In the genomic region with DNA sequence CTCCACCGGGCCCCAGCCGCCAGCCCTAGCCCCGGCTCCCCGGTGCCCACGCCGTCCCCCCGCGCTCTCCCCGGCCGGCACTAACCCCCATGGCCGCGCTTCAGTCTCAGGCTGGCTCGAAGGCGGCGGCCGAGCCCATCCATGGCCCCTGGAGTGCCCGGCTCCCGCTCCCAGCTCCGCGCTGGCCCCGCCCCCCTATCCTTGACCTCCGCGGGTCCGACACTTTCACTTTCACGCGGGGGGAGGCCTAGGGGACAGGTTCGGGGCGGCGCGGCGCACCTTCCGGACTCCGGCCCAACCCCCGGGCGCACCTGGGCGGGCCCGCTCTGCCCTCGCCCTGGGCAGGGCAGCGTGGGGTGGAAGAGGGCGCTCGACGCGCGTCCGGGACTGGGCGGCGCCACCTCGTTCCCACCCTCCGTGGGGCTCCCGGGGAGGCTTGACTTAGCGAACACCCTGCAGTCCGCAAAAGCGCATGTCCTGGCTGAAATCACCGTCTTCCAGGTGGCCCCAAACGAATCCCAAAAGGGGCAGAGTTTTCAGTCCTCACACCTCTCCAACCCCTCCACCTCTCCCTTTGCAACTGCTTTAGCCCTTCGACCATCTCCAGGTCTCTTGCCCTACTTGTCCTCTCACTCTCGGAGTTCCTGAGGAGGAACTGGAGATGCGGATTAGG, we compare ENCODE assay signal across 8 cellular contexts. TPM values are rescaled to one million over a fixed set of nuclear protein-coding genes. Genes with fewer than 3 reads are reported as not detected.
DNase-seq lines count a peak whose midpoint lies in the region; ATAC-seq, FAIRE-seq and TF ChIP-seq lines count a peak whose summit lies in the region.

No MANE protein-coding gene starts in this region.

- no peak overlapping the region; the same call in 1 of the 2 replicates for H4K91ac ChIP-seq in IMR-90 (ENCODE audit: insufficient read depth, low read depth, low read length)

- H3K9me3 ChIP-seq in IMR-90 (ENCODE audit: control insufficient read depth, insufficient read depth, low read length), result no peaks in the 10 kb centered on the region

- H3K56ac ChIP-seq in IMR-90 (ENCODE audit: extremely low read depth, insufficient read depth, low read length), result no peak overlapping the region

- peak overlapping the region; percentile 90 for H2AFZ ChIP-seq in IMR-90 (replicated peaks; ENCODE audit: low read length, poor library complexity)

- H3K9me1 ChIP-seq in IMR-90 (ENCODE audit: insufficient read depth, low read length), result peaks cover 2% of the 10 kb centered on the region; the same call in 1 of the 2 replicates

- peak overlapping the region; percentile 44; the same call in 1 of the 2 replicates for H2BK120ac ChIP-seq in IMR-90 (ENCODE audit: low read depth, low read length)

- H2BK5ac ChIP-seq in IMR-90 (ENCODE audit: low read depth, low read length, poor library complexity, severe bottlenecking), result no peak overlapping the region

- peak; percentile 68 for ATAC-seq in GM21381 (IDR thresholded peaks at IDR 0.05; ENCODE audit: unreplicated experiment)
- peak; percentile 58 for ATAC-seq in IMR-90 (ENCODE audit: low read depth)
- ATAC-seq in effector memory CD8-positive, alpha-beta T cell (replicated peaks), result peak; percentile 76

- peak overlapping the region; percentile 93 to 99 for H3K4me3 Mint-ChIP-seq in effector memory CD8-positive, alpha-beta T cell
- peak overlapping the region; percentile 61 to 66 (median 64) for H3K4me3 Mint-ChIP-seq in nephron
- peak overlapping the region; percentile 74 for H3K4me3 Mint-ChIP-seq in type B pancreatic cell

- CTCF ChIA-PET in IMR-90 (lab: Yijun Ruan, JAX), result interaction anchor here (0.5 kb wide), 1 partner anchor 285 kb away, joined by 3 read pairs; no protein-coding TSS in a partner anchor

- no peaks in the 10 kb centered on the region for H3K36me3 ChIP-seq in IMR-90 (ENCODE audit: control insufficient read depth, insufficient read depth, low read length)

- no peak overlapping the region; the same call in 1 of the 2 replicates for H3K18ac ChIP-seq in IMR-90 (ENCODE audit: low read depth, low read length)

- peak overlapping the region; percentile 31; the same call in 1 of the 2 replicates for H2AK5ac ChIP-seq in IMR-90 (ENCODE audit: low read depth, low read length)

- FAIRE-seq in RCC 7860 (lab: Jason Lieb, UNC), result no peak

- H2BK20ac ChIP-seq in IMR-90 (ENCODE audit: low read depth, low read length), result no peak overlapping the region; the same call in 1 of the 2 replicates

- H3K9me3 Mint-ChIP-seq in effector memory CD8-positive, alpha-beta T cell, result no peaks in the 10 kb centered on the region
- H3K9me3 Mint-ChIP-seq in nephron (no peaks in the 10 kb centered on the region), type B pancreatic cell (no peaks in the 10 kb centered on the region)

- peaks cover 22% of the 10 kb centered on the region for H3K27me3 ChIP-seq in IMR-90 (ENCODE audit: control insufficient read depth, insufficient read depth, low read length)

- peak overlapping the region; percentile 67; the same call in 1 of the 2 replicates for H3K23ac ChIP-seq in IMR-90 (ENCODE audit: low read depth, low read length)

- peak overlapping the region; percentile 53; the same call in 1 of the 2 replicates for H3K14ac ChIP-seq in IMR-90 (replicated peaks; ENCODE audit: low read depth, low read length)

- H3K27me3 Mint-ChIP-seq in effector memory CD8-positive, alpha-beta T cell, result no peaks in the 10 kb centered on the region
- H3K27me3 Mint-ChIP-seq in nephron (ENCODE audit: low read depth), result peaks cover 55% of the 10 kb centered on the region
- H3K27me3 Mint-ChIP-seq in type B pancreatic cell, result peaks cover 6% of the 10 kb centered on the region

- TF ChIP-seq POLR2A in IMR-90 (IDR thresholded peaks at IDR 0.05; ENCODE audit: low read depth, low read length), result no peak

- H4K8ac ChIP-seq in IMR-90 (ENCODE audit: low read depth in 2 of 2, low read length in 2 of 2), result peak overlapping the region in 1 of 2 experiments; percentile 36; a peak in 1 of 4 replicates

- H3K27ac ChIP-seq in IMR-90 (ENCODE audit: insufficient read depth, low read length), result no peak overlapping the region

- H3K4me3 ChIP-seq in IMR-90 (ENCODE audit: insufficient read depth, low read depth, low read length), result peak overlapping the region; percentile 42

- POLR2A ChIA-PET in IMR-90 (lab: Charles Lee; ENCODE audit: unreplicated experiment), result no interaction called here

- H3K9ac ChIP-seq in IMR-90 (ENCODE audit: low read depth, low read length), result no peak overlapping the region; the same call in 1 of the 2 replicates

- DNase-seq in DMS53 treated with DMSO at 0.1 percent for 48 hours (lab: John Stamatoyannopoulos, UW; ENCODE audit: unreplicated experiment), result peak; percentile 55
- no peak for DNase-seq in IMR-90
- peak; percentile 73 for DNase-seq in activated CD4-positive, alpha-beta T cell treated with anti-CD3 and anti-CD28 coated beads for 48 hours
- DNase-seq in effector memory CD8-positive, alpha-beta T cell, result peak; percentile 62 to 72 (median 66)
- DNase-seq in type B pancreatic cell (ENCODE audit: extremely low spot score, unreplicated experiment), result no peak
- no peak for DNase-seq in RCC 7860 (ENCODE audit: low spot score)

- in situ Hi-C loops in IMR-90 (cut with MboI; ENCODE audit: low sequenced_read_pairs), result no loop called here

- 8% methylated on average over 35 of the region's 58 CpGs; no CpG with 5 or more reads in 1 of the 2 experiments for WGBS in IMR-90 (ENCODE audit: extremely low coverage in 2 of 2, insufficient read length in 1 of 2), 2 experiments

- H3K4me1 ChIP-seq in IMR-90 (ENCODE audit: control insufficient read depth, insufficient read depth, low read length), result peaks cover 16% of the 10 kb centered on the region

- intact Hi-C loops in IMR-90 (cut with micrococcal nuclease), result no loop called here

- TF ChIP-seq CTCF in IMR-90 (conservative IDR thresholded peaks at IDR 0.05; ENCODE audit: low read depth, low read length), result no peak
- TF ChIP-seq CTCF in nephron (IDR thresholded peaks at IDR 0.05; ENCODE audit: unreplicated experiment in 3 of 3), result no peak
- no peak for TF ChIP-seq CTCF in type B pancreatic cell (conservative IDR thresholded peaks at IDR 0.05)

- no peak overlapping the region for H2BK15ac ChIP-seq in IMR-90 (ENCODE audit: low read depth, low read length)

- peak overlapping the region; percentile 51 for H3K4me2 ChIP-seq in IMR-90 (ENCODE audit: low read depth, low read length)

- peaks cover 47 to 52% of the 10 kb centered on the region in 2 donors for H3K4me1 Mint-ChIP-seq in effector memory CD8-positive, alpha-beta T cell (ENCODE audit: low read depth in 2 of 2)
- H3K4me1 Mint-ChIP-seq in nephron (no peaks in the 10 kb centered on the region), type B pancreatic cell (ENCODE audit: unreplicated experiment) (peaks cover 14% of the 10 kb centered on the region)

- dilution Hi-C loops in IMR-90 (cut with HindIII; ENCODE audit: low sequenced_read_pairs, unreplicated experiment), result no loop called here

- TF ChIP-seq RAD21 in IMR-90 (IDR thresholded peaks at IDR 0.05; ENCODE audit: low read length), result no peak

- peaks cover 37% of the 10 kb centered on the region for H3K36me3 Mint-ChIP-seq in effector memory CD8-positive, alpha-beta T cell (ENCODE audit: insufficient read depth)
- H3K36me3 Mint-ChIP-seq in nephron (ENCODE audit: low read depth), result no peaks in the 10 kb centered on the region
- no peaks in the 10 kb centered on the region for H3K36me3 Mint-ChIP-seq in type B pancreatic cell

- peak overlapping the region; percentile 93 to 97 for H3K27ac Mint-ChIP-seq in effector memory CD8-positive, alpha-beta T cell
- no peak overlapping the region for H3K27ac Mint-ChIP-seq in nephron
- peak overlapping the region; percentile 78 for H3K27ac Mint-ChIP-seq in type B pancreatic cell

- BruUV-seq in IMR-90 (replicated peaks; lab: Mats Ljungman, UMichigan), result no TSS peak

- peak overlapping the region; percentile 28; the same call in 1 of the 2 replicates for H4K5ac ChIP-seq in IMR-90 (ENCODE audit: low read depth, low read length)

- peak overlapping the region; percentile 51 for H3K4ac ChIP-seq in IMR-90 (ENCODE audit: low read depth, low read length)

- H4K20me1 ChIP-seq in IMR-90 (ENCODE audit: insufficient read depth, low read length), result no peaks in the 10 kb centered on the region

- H2AK9ac ChIP-seq in IMR-90 (replicated peaks; ENCODE audit: low read depth, low read length, poor library complexity), result peak overlapping the region; percentile 68

- no peaks in the 10 kb centered on the region for H3K79me1 ChIP-seq in IMR-90 (ENCODE audit: low read depth in 1 of 2, low read length in 2 of 2)

TF ChIP-seq in IMR-90, 13 proteins besides CTCF, POLR2A, EP300 and RAD21 (continues in another document):
- TF ChIP-seq MAZ (IDR thresholded peaks at IDR 0.05; ENCODE audit: borderline replicate concordance, low read depth, low read length), result no peak
- TF ChIP-seq CEBPB (IDR thresholded peaks at IDR 0.05; ENCODE audit: low read depth, low read length), result no peak
- no peak for TF ChIP-seq RFX5 (IDR thresholded peaks at IDR 0.05; ENCODE audit: low read depth, low read length)
- TF ChIP-seq MXI1 (IDR thresholded peaks at IDR 0.05; ENCODE audit: borderline replicate concordance, low read depth, low read length), result no peak
- TF ChIP-seq NFE2L2 (IDR thresholded peaks at IDR 0.05; ENCODE audit: low read depth, low read length), result no peak
- TF ChIP-seq FOS (IDR thresholded peaks at IDR 0.05; ENCODE audit: low read depth, low read length), result no peak
- TF ChIP-seq CHD1 (IDR thresholded peaks at IDR 0.05; ENCODE audit: low read depth, low read length), result no peak
- no peak for TF ChIP-seq BHLHE40 (IDR thresholded peaks at IDR 0.05; ENCODE audit: low read depth, low read length)
- TF ChIP-seq, protein P1, sequence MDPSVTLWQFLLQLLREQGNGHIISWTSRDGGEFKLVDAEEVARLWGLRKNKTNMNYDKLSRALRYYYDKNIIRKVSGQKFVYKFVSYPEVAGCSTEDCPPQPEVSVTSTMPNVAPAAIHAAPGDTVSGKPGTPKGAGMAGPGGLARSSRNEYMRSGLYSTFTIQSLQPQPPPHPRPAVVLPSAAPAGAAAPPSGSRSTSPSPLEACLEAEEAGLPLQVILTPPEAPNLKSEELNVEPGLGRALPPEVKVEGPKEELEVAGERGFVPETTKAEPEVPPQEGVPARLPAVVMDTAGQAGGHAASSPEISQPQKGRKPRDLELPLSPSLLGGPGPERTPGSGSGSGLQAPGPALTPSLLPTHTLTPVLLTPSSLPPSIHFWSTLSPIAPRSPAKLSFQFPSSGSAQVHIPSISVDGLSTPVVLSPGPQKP (IDR thresholded peaks at IDR 0.05; ENCODE audit: borderline replicate concordance, low read depth, low read length), result no peak

RNA-seq across cellular contexts. Expression of gene DENND2D, which starts 3.9 kb away (rescaled TPM):
- total RNA-seq in IMR-90 (2012; rRNA removed), result 0.83 and 0.90 TPM in 2 replicates
- polyA plus RNA-seq in IMR-90 (2012; rRNA removed), result 0.72 and 0.86 TPM in 2 replicates
- 0.70 and 0.77 TPM in 2 replicates for polyA plus RNA-seq in IMR-90 (2012; cell fraction: cytosol; rRNA removed)
- 0.60 and 1.7 TPM in 2 replicates for polyA plus RNA-seq in IMR-90 (2012; cell fraction: nucleus; rRNA removed; ENCODE audit: low replicate concordance)
- total RNA-seq in type B pancreatic cell (ENCODE audit: low replicate concordance), result 6.3 and 12.7 TPM in 2 replicates

RNA-seq across cellular contexts. Expression of gene CHI3L2, which starts 23.2 kb away (rescaled TPM):
- total RNA-seq in IMR-90 (2012; rRNA removed) (0.18 TPM in 1 of 2 replicates, not detected in the other), type B pancreatic cell (ENCODE audit: low replicate concordance) (0.72 and 3.4 TPM in 2 replicates)
- 0.19 and 0.39 TPM in 2 replicates for polyA plus RNA-seq in IMR-90 (2012; rRNA removed)
- polyA plus RNA-seq in IMR-90 (2012; cell fraction: cytosol; rRNA removed), result 0.34 and 0.39 TPM in 2 replicates
- 0.15 and 0.24 TPM in 2 replicates for polyA plus RNA-seq in IMR-90 (2012; cell fraction: nucleus; rRNA removed; ENCODE audit: low replicate concordance)

Comparison
In these comparisons a context has a peak if more than half of its experiments do, and no peak if none do; other contexts are left out.
1. DNase-seq: peak in DMS53 treated with DMSO at 0.1 percent for 48 hours (single experiment), activated CD4-positive, alpha-beta T cell treated with anti-CD3 and anti-CD28 coated beads for 48 hours (single experiment) and effector memory CD8-positive, alpha-beta T cell (3 of 3); none in IMR-90 (single experiment), type B pancreatic cell (single experiment) and RCC 7860 (single experiment).
2. H3K27ac Mint-ChIP-seq: peak in effector memory CD8-positive, alpha-beta T cell (2 of 2) and type B pancreatic cell (single experiment); none in nephron (0 of 3).
3. Peak in every context shown above with its lines, with median percentiles within 50 percentile points of each other: ATAC-seq and H3K4me3 Mint-ChIP-seq.